ENCODE assay signal across 19 cellular contexts in the genomic region with DNA sequence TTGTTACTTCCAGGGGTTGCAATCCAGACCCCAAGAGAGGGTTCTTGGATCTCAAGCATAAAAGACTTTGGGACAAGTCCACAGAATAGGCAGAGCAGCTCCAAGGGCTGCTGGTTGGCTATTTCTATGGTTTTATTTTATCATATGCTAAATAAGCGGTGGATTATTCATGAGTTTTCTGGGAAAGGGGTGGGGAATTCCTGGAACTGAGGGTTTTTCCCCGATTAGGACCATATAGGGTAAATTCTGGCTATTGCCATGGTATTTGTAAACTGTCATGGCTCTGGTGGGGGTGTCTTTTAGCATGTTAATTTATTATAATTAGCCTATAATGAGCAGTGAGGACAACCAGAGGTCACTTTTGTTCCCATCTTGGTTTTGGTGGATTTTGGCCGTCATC.
"Had no signal": no experiment of that assay in that cellular context is flagged by ENCODE, and none has a peak within 500 bp of the region (broad histone marks: within the 10 kb centered on the region; RNA-seq: fewer than 3 reads in every experiment).

No MANE protein-coding gene starts in this region.

- ATAC-seq: Panc1, PC-3 had no signal

- DNase-seq: Karpas-422; KG1; MM.1S; NCI-H1092 treated with DMSO at 0.1 percent for 48 hours; NCI-H1436; NCI-H187; NCI-H2081 treated with DMSO at 0.1 percent for 48 hours; NCI-H2171; NCI-H345; NCI-H446 treated with DMSO at 0.1 percent for 48 hours; NCI-H526; NCI-H82; NK-92 treated with Interleukin-12 subunit alpha and Interleukin-12 subunit beta, amount 100 ng/mL, for 24 hours; PC-3; SHP77; SK-N-SH; SW 1271 had no signal

- H3K9me3 ChIP-seq: SK-N-SH had no signal

- H3K27ac ChIP-seq: RWPE1 had no signal

- H3K4me2 ChIP-seq: SK-N-SH had no signal

- H3K9ac ChIP-seq: SK-N-SH had no signal
